In the genomic region with DNA sequence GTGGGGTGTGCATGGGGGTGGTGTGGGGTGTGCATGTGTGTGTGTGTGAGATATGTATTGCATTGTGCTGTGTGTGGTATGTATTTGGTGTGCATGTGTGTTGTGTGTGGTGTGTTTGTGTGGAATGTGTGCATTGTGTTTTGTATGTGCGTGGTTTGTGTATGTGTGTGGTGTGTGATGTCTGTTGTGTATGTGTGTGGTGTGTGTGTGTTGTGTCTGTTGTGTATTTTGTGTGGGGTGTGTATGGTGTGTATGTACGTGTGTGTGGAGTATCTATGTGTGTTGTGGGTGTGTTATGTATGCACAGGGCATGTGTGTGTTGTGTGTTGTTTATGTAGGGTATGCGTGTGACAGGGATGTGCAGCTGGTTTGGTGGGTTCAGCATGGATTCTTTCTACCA, we compare ENCODE assay signal across 17 cellular contexts.
DNase-seq lines count a peak whose midpoint lies in the region; ATAC-seq, FAIRE-seq and TF ChIP-seq lines count a peak whose summit lies in the region.
"Had no signal": no experiment of that assay in that cellular context is flagged by ENCODE, and none has a peak within 500 bp of the region (broad histone marks: within the 10 kb centered on the region; RNA-seq: fewer than 3 reads in every experiment).

No MANE protein-coding gene starts in this region.

- TF ChIP-seq POLR2A in H1 (IDR thresholded peaks at IDR 0.05; ENCODE audit: control extremely low read depth in 1 of 2, low read depth in 2 of 2, low read length in 2 of 2) (no peak), GM18505 (IDR thresholded peaks at IDR 0.05; ENCODE audit: borderline replicate concordance, extremely low read depth, insufficient read depth, insufficient read length) (no peak)

- H2BK12ac ChIP-seq in H1 (ENCODE audit: low read depth, low read length), result no peak overlapping the region

- TF ChIP-seq CTCF in D721Med (IDR thresholded peaks at IDR 0.05; ENCODE audit: insufficient read depth, missing control alignments), result no peak
- TF ChIP-seq CTCF in H1 (IDR thresholded peaks at IDR 0.05; ENCODE audit: control extremely low read depth in 1 of 3, insufficient read depth in 1 of 3, low read depth in 1 of 3, low read length in 3 of 3), result no peak
- no peak for TF ChIP-seq CTCF in progenitor cell of endocrine pancreas (IDR thresholded peaks at IDR 0.05; ENCODE audit: unreplicated experiment)

- no peak overlapping the region for H4K8ac ChIP-seq in H1 (ENCODE audit: extremely low read depth, insufficient read depth, low read length)

- 86% methylated on average over 3 of the region's 3 CpGs; no CpG with 5 or more reads in 1 of the 2 experiments for WGBS in H1 (ENCODE audit: extremely low coverage in 1 of 2, insufficient coverage in 1 of 2, insufficient read length in 1 of 2, insufficient replicate concordance in 2 of 2, low coverage in 1 of 2, low lambda C conversion rate in 2 of 2, missing lambda C conversion rate in 1 of 2), 2 experiments

- H3K14ac ChIP-seq in H1 (ENCODE audit: insufficient read length), result no peak overlapping the region

- H3K27ac ChIP-seq in H1 (ENCODE audit: low read depth, low read length), result no peak overlapping the region
- H3K27ac ChIP-seq: A549 had no signal

- H2BK20ac ChIP-seq in H1 (ENCODE audit: low read length), result no peak overlapping the region

- H4K20me1 ChIP-seq in H1 (replicated peaks in 1 of 2; ENCODE audit: control insufficient read depth in 1 of 2, insufficient read depth in 2 of 2, low read length in 2 of 2), result peaks cover 0 to 3% of the 10 kb centered on the region in 2 experiments

- H3K56ac ChIP-seq in H1 (replicated peaks; ENCODE audit: insufficient read length, low read depth, low read length), result peak overlapping the region; percentile 96

- DNase-seq in D721Med (ENCODE audit: insufficient read length, low spot score) (no peak), HTR-8/SVneo (ENCODE audit: insufficient read length, low spot score) (no peak), H1 (ENCODE audit: low read depth in 1 of 2, low spot score in 2 of 2) (no peak), progenitor cell of endocrine pancreas (ENCODE audit: low spot score, unreplicated experiment) (no peak), GDM1 (lab: John Stamatoyannopoulos, UW) (no peak)
- DNase-seq in naive thymus-derived CD8-positive, alpha-beta T cell, result no peak
- DNase-seq: Caco-2; CD8-positive, alpha-beta memory T cell; DMS 273 treated with DMSO at 0.1 percent for 48 hours; GOT3; HFFc6; KBM-7 had no signal

- H3K27ac Mint-ChIP-seq in progenitor cell of endocrine pancreas, result peak overlapping the region; percentile 29
- no peak overlapping the region for H3K27ac Mint-ChIP-seq in naive thymus-derived CD8-positive, alpha-beta T cell
- H3K27ac Mint-ChIP-seq: CD8-positive, alpha-beta memory T cell; HFFc6 had no signal

- no peaks in the 10 kb centered on the region for H3K36me3 ChIP-seq in H1 (ENCODE audit: control insufficient read depth in 2 of 4, insufficient read depth in 4 of 4, low read length in 3 of 4)
- H3K36me3 ChIP-seq: HAP-1 had no signal

- no peak overlapping the region for H3K4me2 ChIP-seq in H1 (ENCODE audit: insufficient read depth in 1 of 2, low read depth in 2 of 2, low read length in 2 of 2)
- H3K4me2 ChIP-seq: A549 had no signal

- CTCF ChIA-PET in H1 (lab: Charles Lee; ENCODE audit: partially characterized antibody), result interaction anchor here (0.6 to 0.8 kb wide), 3 partner anchors 62 to 221 kb away, joined by 3 read pairs; a partner anchor contains a TSS

- H3K79me2 ChIP-seq in H1 (ENCODE audit: control insufficient read depth in 1 of 2, insufficient read depth in 2 of 2, low read length in 2 of 2), result no peaks in the 10 kb centered on the region

- no peaks in the 10 kb centered on the region for H3K27me3 Mint-ChIP-seq in progenitor cell of endocrine pancreas
- H3K27me3 Mint-ChIP-seq in naive thymus-derived CD8-positive, alpha-beta T cell, result peaks cover 10 to 47% (median 19%) of the 10 kb centered on the region in 5 donors

- H3K36me3 Mint-ChIP-seq in progenitor cell of endocrine pancreas (ENCODE audit: insufficient read depth), result no peaks in the 10 kb centered on the region
- no peaks in the 10 kb centered on the region for H3K36me3 Mint-ChIP-seq in naive thymus-derived CD8-positive, alpha-beta T cell
- H3K36me3 Mint-ChIP-seq: CD8-positive, alpha-beta memory T cell had no signal

- no peak for TF ChIP-seq EP300 in H1 (IDR thresholded peaks at IDR 0.05; ENCODE audit: borderline replicate concordance in 1 of 2, low read depth in 2 of 2, low read length in 2 of 2)

- peaks cover 56% of the 10 kb centered on the region for H3K4me1 Mint-ChIP-seq in progenitor cell of endocrine pancreas (ENCODE audit: low read depth)
- peaks cover 0 to 1% (median 0%) of the 10 kb centered on the region in 4 donors for H3K4me1 Mint-ChIP-seq in naive thymus-derived CD8-positive, alpha-beta T cell
- H3K4me1 Mint-ChIP-seq: CD8-positive, alpha-beta memory T cell had no signal

- no peak overlapping the region for H2BK15ac ChIP-seq in H1 (ENCODE audit: low read length)

- no peak for ATAC-seq in GM18505 (IDR thresholded peaks at IDR 0.05; ENCODE audit: unreplicated experiment)
- no peak for ATAC-seq in naive thymus-derived CD8-positive, alpha-beta T cell
- ATAC-seq: A549 had no signal

- H4K91ac ChIP-seq in H1 (replicated peaks; ENCODE audit: insufficient read length, low read length), result peak overlapping the region; percentile 94

- H4K5ac ChIP-seq in H1 (ENCODE audit: insufficient read length, low read depth, low read length), result no peak overlapping the region

- H3K4ac ChIP-seq in H1 (replicated peaks; ENCODE audit: insufficient read length, low read depth, low read length), result peak overlapping the region; percentile 76

- POLR2A ChIA-PET in H1 (lab: Charles Lee; ENCODE audit: partially characterized antibody), result no interaction called here
- POLR2A ChIA-PET in naive thymus-derived CD8-positive, alpha-beta T cell (lab: Charles Lee), result no interaction called here

- H3K9ac ChIP-seq in H1 (replicated peaks in 1 of 4; ENCODE audit: extremely low read depth in 1 of 4, low read depth in 3 of 4, low read length in 3 of 4), result no peak overlapping the region

- no peak overlapping the region for H3K4me3 Mint-ChIP-seq in progenitor cell of endocrine pancreas (ENCODE audit: low read depth)
- no peak overlapping the region for H3K4me3 Mint-ChIP-seq in naive thymus-derived CD8-positive, alpha-beta T cell
- H3K4me3 Mint-ChIP-seq: CD8-positive, alpha-beta memory T cell; HFFc6 had no signal

- H3K79me1 ChIP-seq in H1 (ENCODE audit: low read depth, low read length), result no peaks in the 10 kb centered on the region

- H2AFZ ChIP-seq in H1 (ENCODE audit: low read length), result no peak overlapping the region

- no peaks in the 10 kb centered on the region for H3K9me3 Mint-ChIP-seq in progenitor cell of endocrine pancreas (ENCODE audit: low read depth)
- H3K9me3 Mint-ChIP-seq in naive thymus-derived CD8-positive, alpha-beta T cell, result no peaks in the 10 kb centered on the region
- H3K9me3 Mint-ChIP-seq: CD8-positive, alpha-beta memory T cell had no signal

- H2AK5ac ChIP-seq in H1 (ENCODE audit: low read depth, low read length), result no peak overlapping the region

- no peak overlapping the region for H3K18ac ChIP-seq in H1 (ENCODE audit: extremely low read depth, low read length)

- TF ChIP-seq RAD21 in H1 (IDR thresholded peaks at IDR 0.05 in 1 of 2, conservative IDR thresholded peaks at IDR 0.05 in 1 of 2; ENCODE audit: low read depth in 2 of 2, low read length in 2 of 2), result no peak

- FAIRE-seq in D721Med (lab: Jason Lieb, UNC) (peak; percentile 51), HTR-8/SVneo (lab: Jason Lieb, UNC) (peak; percentile 91), H1 (lab: Jason Lieb, UNC) (no peak)
- FAIRE-seq: GM12892, GM19239 had no signal

- no peak overlapping the region for H3K23ac ChIP-seq in H1 (ENCODE audit: insufficient read length)

- H3K4me1 ChIP-seq in H1 (replicated peaks in 1 of 4; ENCODE audit: control insufficient read depth in 3 of 4, insufficient read depth in 4 of 4, low read length in 3 of 4), result peaks cover 2 to 8% (median 4%) of the 10 kb centered on the region in 4 experiments; a peak in 6 of 7 replicates
- H3K4me1 ChIP-seq: HAP-1 had no signal

- H2BK5ac ChIP-seq in H1 (ENCODE audit: low read depth, low read length), result no peak overlapping the region

- no peak overlapping the region for H2BK120ac ChIP-seq in H1 (replicated peaks; ENCODE audit: low read depth, low read length)

- H3K4me3 ChIP-seq in H1 (ENCODE audit: extremely low read depth in 1 of 4, insufficient read depth in 2 of 4, low read depth in 3 of 4, low read length in 4 of 4), result no peak overlapping the region
- H3K4me3 ChIP-seq: A549, HAP-1 had no signal

- no peaks in the 10 kb centered on the region for H3K27me3 ChIP-seq in H1 (replicated peaks in 1 of 4; ENCODE audit: control insufficient read depth in 3 of 4, extremely low read depth in 1 of 4, insufficient read depth in 3 of 4, low read length in 3 of 4)

- H3K23me2 ChIP-seq in H1 (ENCODE audit: low read depth, low read length), result peaks cover 4% of the 10 kb centered on the region; the same call in 1 of the 2 replicates

- H3K9me3 ChIP-seq in H1 (ENCODE audit: insufficient read depth in 2 of 2, low read depth in 1 of 2, low read length in 1 of 2), result no peaks in the 10 kb centered on the region
- H3K9me3 ChIP-seq: A549, Caco-2, HAP-1 had no signal

TF ChIP-seq in H1, 55 proteins besides CTCF, POLR2A, EP300 and RAD21:
- TF ChIP-seq HDAC2 (IDR thresholded peaks at IDR 0.05; ENCODE audit: borderline replicate concordance in 1 of 2, low read depth in 2 of 2, low read length in 2 of 2) (no peak), CHD1 (IDR thresholded peaks at IDR 0.05; ENCODE audit: low read depth, low read length) (no peak), KDM1A (IDR thresholded peaks at IDR 0.05; ENCODE audit: borderline replicate concordance, low read length) (no peak), CTBP2 (IDR thresholded peaks at IDR 0.05; ENCODE audit: borderline replicate concordance, insufficient read depth, insufficient read length, low read length) (no peak), BCL11A (IDR thresholded peaks at IDR 0.05; ENCODE audit: low read depth in 2 of 2, low read length in 2 of 2) (no peak), TEAD4 (IDR thresholded peaks at IDR 0.05; ENCODE audit: low read depth, low read length) (no peak), YY1 (IDR thresholded peaks at IDR 0.05; ENCODE audit: low read depth, low read length) (no peak), HDAC6 (IDR thresholded peaks at IDR 0.05; ENCODE audit: low read depth, low read length) (no peak), ASH2L (IDR thresholded peaks at IDR 0.05; ENCODE audit: low read length) (no peak), TAF7 (optimal IDR thresholded peaks at IDR 0.05; ENCODE audit: borderline replicate concordance, low read depth, low read length) (no peak), RBBP5 (IDR thresholded peaks at IDR 0.05; ENCODE audit: borderline replicate concordance, low read depth, low read length) (no peak), JUND (IDR thresholded peaks at IDR 0.05; ENCODE audit: low read length) (no peak)
- TF ChIP-seq, protein P1, sequence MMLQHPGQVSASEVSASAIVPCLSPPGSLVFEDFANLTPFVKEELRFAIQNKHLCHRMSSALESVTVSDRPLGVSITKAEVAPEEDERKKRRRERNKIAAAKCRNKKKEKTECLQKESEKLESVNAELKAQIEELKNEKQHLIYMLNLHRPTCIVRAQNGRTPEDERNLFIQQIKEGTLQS (IDR thresholded peaks at IDR 0.05; ENCODE audit: insufficient read depth, low read depth, low read length), result no peak
